In the genomic region with DNA sequence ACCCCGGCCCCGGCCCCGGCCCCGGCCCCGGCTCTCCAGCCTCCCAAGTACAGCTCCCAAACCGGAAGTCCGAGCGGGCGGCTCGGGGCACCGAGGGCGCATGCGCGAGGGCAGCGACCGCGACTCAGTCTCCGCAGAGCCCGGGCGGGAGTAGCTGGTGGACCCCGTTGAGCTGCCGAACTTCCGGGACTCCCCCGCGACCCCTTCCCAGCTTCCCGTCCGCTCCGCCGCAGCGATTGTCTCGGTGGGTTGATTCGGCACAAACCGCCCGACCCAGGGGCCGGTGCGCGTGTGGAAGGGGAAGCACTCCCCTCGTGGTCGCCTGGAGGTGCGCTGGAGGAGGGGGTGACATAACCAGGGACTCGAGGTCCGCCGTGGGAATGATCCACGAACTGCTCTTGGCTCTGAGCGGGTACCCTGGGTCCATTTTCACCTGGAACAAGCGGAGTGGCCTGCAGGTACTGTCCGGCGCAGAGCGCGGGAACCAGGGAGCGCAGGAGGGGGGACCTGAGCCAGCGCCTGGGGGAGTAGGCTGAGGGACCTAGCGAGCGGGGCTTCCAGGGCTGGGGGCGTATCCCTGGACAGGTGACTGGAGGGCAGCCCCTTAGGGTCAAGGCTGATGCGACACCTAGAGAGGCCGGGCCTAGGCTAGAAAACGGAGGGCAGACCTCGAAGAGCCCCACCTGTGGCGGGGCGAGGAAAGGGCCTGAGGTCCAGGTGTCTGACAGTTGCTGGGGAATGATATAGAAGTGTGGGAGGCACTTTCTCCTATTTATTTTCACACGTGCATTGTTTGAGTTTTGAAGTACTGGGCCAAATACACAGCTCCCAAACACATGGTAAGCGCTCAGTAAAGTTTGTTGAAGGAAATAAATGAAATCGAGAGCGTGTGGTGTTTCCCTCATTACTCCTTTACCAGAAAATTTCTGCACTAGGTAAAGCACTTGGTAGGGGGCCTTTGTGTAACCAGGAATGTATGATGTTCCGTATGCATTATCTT, we compare ENCODE assay signal across 1 cellular context.
TF ChIP-seq lines count a peak whose summit lies in the region.

A gene with protein sequence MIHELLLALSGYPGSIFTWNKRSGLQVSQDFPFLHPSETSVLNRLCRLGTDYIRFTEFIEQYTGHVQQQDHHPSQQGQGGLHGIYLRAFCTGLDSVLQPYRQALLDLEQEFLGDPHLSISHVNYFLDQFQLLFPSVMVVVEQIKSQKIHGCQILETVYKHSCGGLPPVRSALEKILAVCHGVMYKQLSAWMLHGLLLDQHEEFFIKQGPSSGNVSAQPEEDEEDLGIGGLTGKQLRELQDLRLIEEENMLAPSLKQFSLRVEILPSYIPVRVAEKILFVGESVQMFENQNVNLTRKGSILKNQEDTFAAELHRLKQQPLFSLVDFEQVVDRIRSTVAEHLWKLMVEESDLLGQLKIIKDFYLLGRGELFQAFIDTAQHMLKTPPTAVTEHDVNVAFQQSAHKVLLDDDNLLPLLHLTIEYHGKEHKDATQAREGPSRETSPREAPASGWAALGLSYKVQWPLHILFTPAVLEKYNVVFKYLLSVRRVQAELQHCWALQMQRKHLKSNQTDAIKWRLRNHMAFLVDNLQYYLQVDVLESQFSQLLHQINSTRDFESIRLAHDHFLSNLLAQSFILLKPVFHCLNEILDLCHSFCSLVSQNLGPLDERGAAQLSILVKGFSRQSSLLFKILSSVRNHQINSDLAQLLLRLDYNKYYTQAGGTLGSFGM (plus strand): TSS at position 127 of the 1,000 bp plus-strand sequence. CDS start 254 bp downstream, at position 381.
A gene (minus strand): TSS at position 69 of the 1,000 bp plus-strand sequence. CDS start 1,130 bp downstream, outside the sequence.

TF ChIP-seq in GM12878, 131 proteins besides CTCF, POLR2A, EP300 and RAD21 (continued from another document and continues in another):
- TF ChIP-seq, protein P1, sequence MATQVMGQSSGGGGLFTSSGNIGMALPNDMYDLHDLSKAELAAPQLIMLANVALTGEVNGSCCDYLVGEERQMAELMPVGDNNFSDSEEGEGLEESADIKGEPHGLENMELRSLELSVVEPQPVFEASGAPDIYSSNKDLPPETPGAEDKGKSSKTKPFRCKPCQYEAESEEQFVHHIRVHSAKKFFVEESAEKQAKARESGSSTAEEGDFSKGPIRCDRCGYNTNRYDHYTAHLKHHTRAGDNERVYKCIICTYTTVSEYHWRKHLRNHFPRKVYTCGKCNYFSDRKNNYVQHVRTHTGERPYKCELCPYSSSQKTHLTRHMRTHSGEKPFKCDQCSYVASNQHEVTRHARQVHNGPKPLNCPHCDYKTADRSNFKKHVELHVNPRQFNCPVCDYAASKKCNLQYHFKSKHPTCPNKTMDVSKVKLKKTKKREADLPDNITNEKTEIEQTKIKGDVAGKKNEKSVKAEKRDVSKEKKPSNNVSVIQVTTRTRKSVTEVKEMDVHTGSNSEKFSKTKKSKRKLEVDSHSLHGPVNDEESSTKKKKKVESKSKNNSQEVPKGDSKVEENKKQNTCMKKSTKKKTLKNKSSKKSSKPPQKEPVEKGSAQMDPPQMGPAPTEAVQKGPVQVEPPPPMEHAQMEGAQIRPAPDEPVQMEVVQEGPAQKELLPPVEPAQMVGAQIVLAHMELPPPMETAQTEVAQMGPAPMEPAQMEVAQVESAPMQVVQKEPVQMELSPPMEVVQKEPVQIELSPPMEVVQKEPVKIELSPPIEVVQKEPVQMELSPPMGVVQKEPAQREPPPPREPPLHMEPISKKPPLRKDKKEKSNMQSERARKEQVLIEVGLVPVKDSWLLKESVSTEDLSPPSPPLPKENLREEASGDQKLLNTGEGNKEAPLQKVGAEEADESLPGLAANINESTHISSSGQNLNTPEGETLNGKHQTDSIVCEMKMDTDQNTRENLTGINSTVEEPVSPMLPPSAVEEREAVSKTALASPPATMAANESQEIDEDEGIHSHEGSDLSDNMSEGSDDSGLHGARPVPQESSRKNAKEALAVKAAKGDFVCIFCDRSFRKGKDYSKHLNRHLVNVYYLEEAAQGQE (IDR thresholded peaks at IDR 0.05; ENCODE audit: low read depth, low read length): no peak
- no peak for TF ChIP-seq HDAC2 (IDR thresholded peaks at IDR 0.05)
- peak; percentile 34 for TF ChIP-seq SMAD1 (IDR thresholded peaks at IDR 0.05; ENCODE audit: low read depth, partially characterized antibody)
- no peak for TF ChIP-seq CHD1 (IDR thresholded peaks at IDR 0.05; ENCODE audit: low read depth, low read length)
- TF ChIP-seq, protein P2, sequence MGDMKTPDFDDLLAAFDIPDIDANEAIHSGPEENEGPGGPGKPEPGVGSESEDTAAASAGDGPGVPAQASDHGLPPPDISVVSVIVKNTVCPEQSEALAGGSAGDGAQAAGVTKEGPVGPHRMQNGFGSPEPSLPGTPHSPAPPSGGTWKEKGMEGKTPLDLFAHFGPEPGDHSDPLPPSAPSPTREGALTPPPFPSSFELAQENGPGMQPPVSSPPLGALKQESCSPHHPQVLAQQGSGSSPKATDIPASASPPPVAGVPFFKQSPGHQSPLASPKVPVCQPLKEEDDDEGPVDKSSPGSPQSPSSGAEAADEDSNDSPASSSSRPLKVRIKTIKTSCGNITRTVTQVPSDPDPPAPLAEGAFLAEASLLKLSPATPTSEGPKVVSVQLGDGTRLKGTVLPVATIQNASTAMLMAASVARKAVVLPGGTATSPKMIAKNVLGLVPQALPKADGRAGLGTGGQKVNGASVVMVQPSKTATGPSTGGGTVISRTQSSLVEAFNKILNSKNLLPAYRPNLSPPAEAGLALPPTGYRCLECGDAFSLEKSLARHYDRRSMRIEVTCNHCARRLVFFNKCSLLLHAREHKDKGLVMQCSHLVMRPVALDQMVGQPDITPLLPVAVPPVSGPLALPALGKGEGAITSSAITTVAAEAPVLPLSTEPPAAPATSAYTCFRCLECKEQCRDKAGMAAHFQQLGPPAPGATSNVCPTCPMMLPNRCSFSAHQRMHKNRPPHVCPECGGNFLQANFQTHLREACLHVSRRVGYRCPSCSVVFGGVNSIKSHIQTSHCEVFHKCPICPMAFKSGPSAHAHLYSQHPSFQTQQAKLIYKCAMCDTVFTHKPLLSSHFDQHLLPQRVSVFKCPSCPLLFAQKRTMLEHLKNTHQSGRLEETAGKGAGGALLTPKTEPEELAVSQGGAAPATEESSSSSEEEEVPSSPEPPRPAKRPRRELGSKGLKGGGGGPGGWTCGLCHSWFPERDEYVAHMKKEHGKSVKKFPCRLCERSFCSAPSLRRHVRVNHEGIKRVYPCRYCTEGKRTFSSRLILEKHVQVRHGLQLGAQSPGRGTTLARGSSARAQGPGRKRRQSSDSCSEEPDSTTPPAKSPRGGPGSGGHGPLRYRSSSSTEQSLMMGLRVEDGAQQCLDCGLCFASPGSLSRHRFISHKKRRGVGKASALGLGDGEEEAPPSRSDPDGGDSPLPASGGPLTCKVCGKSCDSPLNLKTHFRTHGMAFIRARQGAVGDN (IDR thresholded peaks at IDR 0.05): peak; percentile 62; the same call in 1 of the 2 replicates
- no peak for TF ChIP-seq KLF5 (IDR thresholded peaks at IDR 0.05; ENCODE audit: partially characterized antibody)
- no peak; the same call in 1 of the 2 replicates for TF ChIP-seq LARP7 (IDR thresholded peaks at IDR 0.05)
- TF ChIP-seq, protein P3, sequence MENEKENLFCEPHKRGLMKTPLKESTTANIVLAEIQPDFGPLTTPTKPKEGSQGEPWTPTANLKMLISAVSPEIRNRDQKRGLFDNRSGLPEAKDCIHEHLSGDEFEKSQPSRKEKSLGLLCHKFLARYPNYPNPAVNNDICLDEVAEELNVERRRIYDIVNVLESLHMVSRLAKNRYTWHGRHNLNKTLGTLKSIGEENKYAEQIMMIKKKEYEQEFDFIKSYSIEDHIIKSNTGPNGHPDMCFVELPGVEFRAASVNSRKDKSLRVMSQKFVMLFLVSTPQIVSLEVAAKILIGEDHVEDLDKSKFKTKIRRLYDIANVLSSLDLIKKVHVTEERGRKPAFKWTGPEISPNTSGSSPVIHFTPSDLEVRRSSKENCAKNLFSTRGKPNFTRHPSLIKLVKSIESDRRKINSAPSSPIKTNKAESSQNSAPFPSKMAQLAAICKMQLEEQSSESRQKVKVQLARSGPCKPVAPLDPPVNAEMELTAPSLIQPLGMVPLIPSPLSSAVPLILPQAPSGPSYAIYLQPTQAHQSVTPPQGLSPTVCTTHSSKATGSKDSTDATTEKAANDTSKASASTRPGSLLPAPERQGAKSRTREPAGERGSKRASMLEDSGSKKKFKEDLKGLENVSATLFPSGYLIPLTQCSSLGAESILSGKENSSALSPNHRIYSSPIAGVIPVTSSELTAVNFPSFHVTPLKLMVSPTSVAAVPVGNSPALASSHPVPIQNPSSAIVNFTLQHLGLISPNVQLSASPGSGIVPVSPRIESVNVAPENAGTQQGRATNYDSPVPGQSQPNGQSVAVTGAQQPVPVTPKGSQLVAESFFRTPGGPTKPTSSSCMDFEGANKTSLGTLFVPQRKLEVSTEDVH (IDR thresholded peaks at IDR 0.05; ENCODE audit: low read depth, partially characterized antibody): peak; percentile 72
- TF ChIP-seq MTA3 (IDR thresholded peaks at IDR 0.05; ENCODE audit: borderline replicate concordance, low read length): no peak
- TF ChIP-seq RELA (IDR thresholded peaks at IDR 0.05; ENCODE audit: borderline replicate concordance, partially characterized antibody): peak; percentile 59
- TF ChIP-seq YY1 (IDR thresholded peaks at IDR 0.05; ENCODE audit: low read depth, low read length): no peak
- TF ChIP-seq RB1 (IDR thresholded peaks at IDR 0.05; ENCODE audit: borderline replicate concordance): peak; percentile 94; the same call in 1 of the 2 replicates
- TF ChIP-seq CREM (IDR thresholded peaks at IDR 0.05; ENCODE audit: low read depth): no peak
- no peak; a peak in 1 of 3 replicates for TF ChIP-seq EGR1 (IDR thresholded peaks at IDR 0.05; ENCODE audit: borderline replicate concordance in 1 of 2, low read depth in 2 of 2, low read length in 2 of 2)
- TF ChIP-seq, protein P4, sequence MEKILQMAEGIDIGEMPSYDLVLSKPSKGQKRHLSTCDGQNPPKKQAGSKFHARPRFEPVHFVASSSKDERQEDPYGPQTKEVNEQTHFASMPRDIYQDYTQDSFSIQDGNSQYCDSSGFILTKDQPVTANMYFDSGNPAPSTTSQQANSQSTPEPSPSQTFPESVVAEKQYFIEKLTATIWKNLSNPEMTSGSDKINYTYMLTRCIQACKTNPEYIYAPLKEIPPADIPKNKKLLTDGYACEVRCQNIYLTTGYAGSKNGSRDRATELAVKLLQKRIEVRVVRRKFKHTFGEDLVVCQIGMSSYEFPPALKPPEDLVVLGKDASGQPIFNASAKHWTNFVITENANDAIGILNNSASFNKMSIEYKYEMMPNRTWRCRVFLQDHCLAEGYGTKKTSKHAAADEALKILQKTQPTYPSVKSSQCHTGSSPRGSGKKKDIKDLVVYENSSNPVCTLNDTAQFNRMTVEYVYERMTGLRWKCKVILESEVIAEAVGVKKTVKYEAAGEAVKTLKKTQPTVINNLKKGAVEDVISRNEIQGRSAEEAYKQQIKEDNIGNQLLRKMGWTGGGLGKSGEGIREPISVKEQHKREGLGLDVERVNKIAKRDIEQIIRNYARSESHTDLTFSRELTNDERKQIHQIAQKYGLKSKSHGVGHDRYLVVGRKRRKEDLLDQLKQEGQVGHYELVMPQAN (conservative IDR thresholded peaks at IDR 0.05): peak; percentile 72; the same call in 1 of the 2 replicates
- TF ChIP-seq JUNB (IDR thresholded peaks at IDR 0.05): no peak
- no peak for TF ChIP-seq BACH1 (IDR thresholded peaks at IDR 0.05; ENCODE audit: borderline replicate concordance)
- TF ChIP-seq HDGF (IDR thresholded peaks at IDR 0.05): peak; percentile 77; the same call in 1 of the 2 replicates
- TF ChIP-seq SMARCA5 (IDR thresholded peaks at IDR 0.05): peak; percentile 13; the same call in 1 of the 2 replicates
- peak; percentile 70; the same call in 1 of the 2 replicates for TF ChIP-seq POLR2AphosphoS2 (IDR thresholded peaks at IDR 0.05; ENCODE audit: low read depth, low read length)
- TF ChIP-seq, protein P5, sequence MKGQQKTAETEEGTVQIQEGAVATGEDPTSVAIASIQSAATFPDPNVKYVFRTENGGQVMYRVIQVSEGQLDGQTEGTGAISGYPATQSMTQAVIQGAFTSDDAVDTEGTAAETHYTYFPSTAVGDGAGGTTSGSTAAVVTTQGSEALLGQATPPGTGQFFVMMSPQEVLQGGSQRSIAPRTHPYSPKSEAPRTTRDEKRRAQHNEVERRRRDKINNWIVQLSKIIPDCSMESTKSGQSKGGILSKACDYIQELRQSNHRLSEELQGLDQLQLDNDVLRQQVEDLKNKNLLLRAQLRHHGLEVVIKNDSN (IDR thresholded peaks at IDR 0.05; ENCODE audit: borderline replicate concordance, extremely low read length, insufficient read depth, low read depth, low read length): no peak
- TF ChIP-seq, protein P6, sequence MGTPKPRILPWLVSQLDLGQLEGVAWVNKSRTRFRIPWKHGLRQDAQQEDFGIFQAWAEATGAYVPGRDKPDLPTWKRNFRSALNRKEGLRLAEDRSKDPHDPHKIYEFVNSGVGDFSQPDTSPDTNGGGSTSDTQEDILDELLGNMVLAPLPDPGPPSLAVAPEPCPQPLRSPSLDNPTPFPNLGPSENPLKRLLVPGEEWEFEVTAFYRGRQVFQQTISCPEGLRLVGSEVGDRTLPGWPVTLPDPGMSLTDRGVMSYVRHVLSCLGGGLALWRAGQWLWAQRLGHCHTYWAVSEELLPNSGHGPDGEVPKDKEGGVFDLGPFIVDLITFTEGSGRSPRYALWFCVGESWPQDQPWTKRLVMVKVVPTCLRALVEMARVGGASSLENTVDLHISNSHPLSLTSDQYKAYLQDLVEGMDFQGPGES (IDR thresholded peaks at IDR 0.05): no peak
- no peak for TF ChIP-seq WRNIP1 (IDR thresholded peaks at IDR 0.05; ENCODE audit: borderline replicate concordance, low read depth, low read length)
- TF ChIP-seq FOXM1 (IDR thresholded peaks at IDR 0.05; ENCODE audit: low read depth, low read length): no peak
- TF ChIP-seq CBX5 (IDR thresholded peaks at IDR 0.05; ENCODE audit: low read depth): no peak
- TF ChIP-seq SIN3A (IDR thresholded peaks at IDR 0.05; ENCODE audit: low read depth, low read length): 0 out of 2 replicates have a peak, but pooled peaks have one; percentile 15
- TF ChIP-seq, protein P7, sequence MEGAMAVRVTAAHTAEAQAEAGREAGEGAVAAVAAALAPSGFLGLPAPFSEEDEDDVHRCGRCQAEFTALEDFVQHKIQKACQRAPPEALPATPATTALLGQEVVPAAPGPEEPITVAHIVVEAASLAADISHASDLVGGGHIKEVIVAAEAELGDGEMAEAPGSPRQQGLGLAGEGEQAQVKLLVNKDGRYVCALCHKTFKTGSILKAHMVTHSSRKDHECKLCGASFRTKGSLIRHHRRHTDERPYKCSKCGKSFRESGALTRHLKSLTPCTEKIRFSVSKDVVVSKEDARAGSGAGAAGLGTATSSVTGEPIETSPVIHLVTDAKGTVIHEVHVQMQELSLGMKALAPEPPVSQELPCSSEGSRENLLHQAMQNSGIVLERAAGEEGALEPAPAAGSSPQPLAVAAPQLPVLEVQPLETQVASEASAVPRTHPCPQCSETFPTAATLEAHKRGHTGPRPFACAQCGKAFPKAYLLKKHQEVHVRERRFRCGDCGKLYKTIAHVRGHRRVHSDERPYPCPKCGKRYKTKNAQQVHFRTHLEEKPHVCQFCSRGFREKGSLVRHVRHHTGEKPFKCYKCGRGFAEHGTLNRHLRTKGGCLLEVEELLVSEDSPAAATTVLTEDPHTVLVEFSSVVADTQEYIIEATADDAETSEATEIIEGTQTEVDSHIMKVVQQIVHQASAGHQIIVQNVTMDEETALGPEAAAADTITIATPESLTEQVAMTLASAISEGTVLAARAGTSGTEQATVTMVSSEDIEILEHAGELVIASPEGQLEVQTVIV (IDR thresholded peaks at IDR 0.05; ENCODE audit: borderline replicate concordance, partially characterized antibody): peak; percentile 48
- peak; percentile 64; the same call in 1 of the 2 replicates for TF ChIP-seq POLR2AphosphoS5 (IDR thresholded peaks at IDR 0.05; ENCODE audit: low read length)
